Comparison of ENCODE assay signal across 5 cellular contexts in genomic region chr4:170124391-170124790, GRCh38.
"Had no signal": no experiment of that assay in that cellular context is flagged by ENCODE, and none has a peak within 500 bp of the region (broad histone marks: within the 10 kb centered on the region; RNA-seq: fewer than 3 reads in every experiment).

No MANE protein-coding gene starts in this region.

- ATAC-seq: GM23338, HepG2 had no signal

- DNase-seq: H9, HCEC 1CT, KG1 had no signal
